Comparison of ENCODE assay signal across 9 cellular contexts in the genomic region with DNA sequence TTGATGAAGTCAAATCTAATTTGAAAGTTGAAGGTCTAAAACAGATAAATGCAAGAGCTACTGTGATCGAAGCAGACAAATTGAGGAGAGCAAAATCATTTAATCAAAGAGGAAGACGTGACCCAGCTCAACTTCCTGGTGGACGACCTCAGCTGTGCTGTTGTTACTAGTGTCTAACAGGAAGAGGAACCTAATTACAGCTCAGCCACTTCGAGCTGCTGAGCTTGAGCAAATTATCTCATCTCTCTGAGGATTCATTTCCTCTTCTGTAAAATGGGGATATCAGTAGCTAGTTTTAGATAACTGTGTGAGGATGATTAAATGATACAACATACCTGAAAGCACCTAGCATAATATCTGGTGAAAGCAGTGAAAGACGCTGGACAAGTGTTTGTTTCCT. TPM values are rescaled to one million over a fixed set of nuclear protein-coding genes. Genes with fewer than 3 reads are reported as not detected.
DNase-seq lines count a peak whose midpoint lies in the region; ATAC-seq and TF ChIP-seq lines count a peak whose summit lies in the region.
"Had no signal": no experiment of that assay in that cellular context is flagged by ENCODE, and none has a peak within 500 bp of the region (broad histone marks: within the 10 kb centered on the region; RNA-seq: fewer than 3 reads in every experiment).

No MANE protein-coding gene starts in this region.

- H3K4me2 ChIP-seq in OCI-LY3 (ENCODE audit: low read length): peak overlapping the region; percentile 76

- H3K36me3 ChIP-seq in HEK293 (ENCODE audit: control insufficient read depth in 2 of 2, insufficient read depth in 1 of 2, low read length in 2 of 2): peaks cover 0 to 5% of the 10 kb centered on the region in 2 experiments; a peak in 1 of 3 replicates
- H3K36me3 ChIP-seq in OCI-LY3 (replicated peaks; ENCODE audit: low read depth, low read length): no peaks in the 10 kb centered on the region

- H3K4me1 ChIP-seq in HEK293 (ENCODE audit: control insufficient read depth, insufficient read depth, low read length) (no peaks in the 10 kb centered on the region), OCI-LY3 (ENCODE audit: low read length) (peaks cover 13% of the 10 kb centered on the region)

- H3K27ac Mint-ChIP-seq in mesothelial cell of epicardium: peak overlapping the region; percentile 76

- CTCF ChIA-PET in HEK293 (lab: Yijun Ruan, JAX) (interaction anchor here (0.9 to 1.8 kb wide), 4 partner anchors 84 to 293 kb away, joined by 3 to 8 read pairs (median 4); no protein-coding TSS in a partner anchor), RWPE1 (lab: Yijun Ruan, JAX) (interaction anchor here (0.6 kb wide), 1 partner anchor 624 kb away, joined by 3 read pairs; no protein-coding TSS in a partner anchor)

- H3K27ac ChIP-seq in HEK293 (ENCODE audit: extremely low read depth, low read depth, low read length) (no peak overlapping the region), OCI-LY3 (ENCODE audit: low read length) (peak overlapping the region; percentile 31), RWPE1 (no peak overlapping the region)
- H3K27ac ChIP-seq: 22Rv1 had no signal

- DNase-seq in DMS53 (lab: John Stamatoyannopoulos, UW) (peak; percentile 59), DMS53 treated with DMSO at 0.1 percent for 48 hours (lab: John Stamatoyannopoulos, UW; ENCODE audit: unreplicated experiment) (no peak), mesothelial cell of epicardium (ENCODE audit: low spot score in 2 of 2, unreplicated experiment in 2 of 2) (no peak), RWPE1 (ENCODE audit: low spot score) (no peak), NCI-H748 (lab: John Stamatoyannopoulos, UW; ENCODE audit: unreplicated experiment) (no peak)

- H3K4me1 Mint-ChIP-seq in mesothelial cell of epicardium: peaks cover 10% of the 10 kb centered on the region

- peaks cover 10% of the 10 kb centered on the region for H3K36me3 Mint-ChIP-seq in mesothelial cell of epicardium

- POLR2A ChIA-PET in HEK293 (lab: Yijun Ruan, JAX): no interaction called here
- POLR2A ChIA-PET in RWPE1 (lab: Yijun Ruan, JAX; ENCODE audit: low non-redundant PET): no interaction called here

- TF ChIP-seq CTCF in HEK293 (tag by site-specific recombination; IDR thresholded peaks at IDR 0.05): no peak
- no peak for TF ChIP-seq CTCF in OCI-LY3 (IDR thresholded peaks at IDR 0.05; ENCODE audit: low read depth, low read length)
- no peak for TF ChIP-seq CTCF in mesothelial cell of epicardium (IDR thresholded peaks at IDR 0.05; ENCODE audit: unreplicated experiment)
- TF ChIP-seq CTCF in RWPE1 (conservative IDR thresholded peaks at IDR 0.05; ENCODE audit: low read depth): no peak

- no peak overlapping the region for H3K4me3 Mint-ChIP-seq in mesothelial cell of epicardium

- ATAC-seq in HG03039 (IDR thresholded peaks at IDR 0.05; ENCODE audit: unreplicated experiment): no peak

- peak overlapping the region; percentile 44; the same call in 1 of the 2 replicates for H3K9ac ChIP-seq in OCI-LY3 (ENCODE audit: low read length)

- no peaks in the 10 kb centered on the region for H3K9me3 ChIP-seq in HEK293 (ENCODE audit: control insufficient read depth, insufficient read depth, low read depth, low read length)
- no peaks in the 10 kb centered on the region for H3K9me3 ChIP-seq in OCI-LY3 (ENCODE audit: insufficient read depth, low read length)

- H3K4me3 ChIP-seq in HEK293 (ENCODE audit: low read depth, low read length): no peak overlapping the region
- H3K4me3 ChIP-seq in OCI-LY3 (ENCODE audit: low read length): peak overlapping the region; percentile 63

- peak overlapping the region; percentile 99 for H2AFZ ChIP-seq in OCI-LY3 (ENCODE audit: low read depth, low read length)

- no peaks in the 10 kb centered on the region for H3K79me2 ChIP-seq in OCI-LY3 (ENCODE audit: low read length)

- H3K27me3 ChIP-seq in OCI-LY3 (ENCODE audit: low read depth, low read length): no peaks in the 10 kb centered on the region

- H3K27me3 Mint-ChIP-seq in mesothelial cell of epicardium (ENCODE audit: low read depth): no peaks in the 10 kb centered on the region

- H3K9me3 Mint-ChIP-seq in mesothelial cell of epicardium: no peaks in the 10 kb centered on the region

- H4K20me1 ChIP-seq in OCI-LY3 (ENCODE audit: insufficient read depth, low read length): no peaks in the 10 kb centered on the region

TF ChIP-seq in HEK293, 187 proteins besides CTCF, POLR2A, EP300 and RAD21:
- TF ChIP-seq OSR2 (tag by site-specific recombination; IDR thresholded peaks at IDR 0.05): no peak
- 0 out of 2 replicates have a peak, but pooled peaks have one; percentile 40 for TF ChIP-seq ZNF133 (tag by site-specific recombination; IDR thresholded peaks at IDR 0.05)
- TF ChIP-seq ZNF16 (tag by site-specific recombination; IDR thresholded peaks at IDR 0.05; ENCODE audit: low read depth): no peak

RNA-seq across cellular contexts. Expression of gene OLFML1, which starts 48.6 kb away (rescaled TPM):
- 45.3 to 47.7 TPM (median 45.6 TPM) in 3 replicates for total RNA-seq in mesothelial cell of epicardium
